Comparison of ENCODE assay signal across 27 cellular contexts in the genomic region with DNA sequence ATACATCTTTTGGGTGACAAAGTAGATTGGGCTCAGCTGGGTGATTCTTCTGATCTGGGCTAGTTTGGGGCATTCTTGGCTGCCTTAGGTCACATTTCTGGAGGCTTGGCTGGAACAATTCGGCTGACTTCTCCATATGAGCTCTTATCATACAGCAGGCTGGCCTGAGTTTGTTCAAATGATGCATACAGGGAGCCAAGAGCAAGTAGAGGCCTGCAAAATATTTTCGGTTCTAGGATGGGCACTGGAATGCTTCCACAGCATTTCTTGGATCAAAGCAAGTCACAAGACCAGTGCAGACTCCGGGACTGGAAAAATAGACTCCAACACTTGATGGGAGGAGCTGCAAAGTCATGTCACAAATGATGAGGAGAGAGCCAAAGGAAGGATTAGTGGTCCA.
"Had no signal": no experiment of that assay in that cellular context is flagged by ENCODE, and none has a peak within 500 bp of the region (broad histone marks: within the 10 kb centered on the region; RNA-seq: fewer than 3 reads in every experiment).

No MANE protein-coding gene starts in this region.

- H2AFZ ChIP-seq: PC-9 had no signal

- FAIRE-seq: K562, RCC 7860, TTC549 had no signal

- H3K4me2 ChIP-seq: PC-9 had no signal

- H3K4me3 ChIP-seq: cardiac muscle cell, K562, PC-9 had no signal

- DNase-seq: activated CD4-positive, alpha-beta T cell treated with anti-CD3 and anti-CD28 coated beads, Interleukin-2, amount 10 ng/mL, durations not matched to agents 24 days and 14 days; activated CD4-positive, alpha-beta T cell treated with anti-CD3 and anti-CD28 coated beads, Interleukin-2, amount 50 U/mL, for 4 hours; activated CD8-positive, alpha-beta T cell treated with anti-CD3 and anti-CD28 coated beads for 36 hours; activated effector memory CD4-positive, alpha-beta T cell treated with anti-CD3 and anti-CD28 coated beads, Interleukin-2, amount 50 U/mL, for 16 hours; activated naive CD4-positive, alpha-beta T cell treated with Interleukin-2 at 50 U/mL for 16 hours; activated naive CD8-positive, alpha-beta T cell treated with anti-CD3 and anti-CD28 coated beads, Interleukin-2, amount 10 ng/mL, durations not matched to agents 7 days and 5 days; activated T-cell treated with anti-CD3 and anti-CD28 coated beads, Interleukin-2, amount 50 U/mL, for 1 hour; activated T-cell treated with anti-CD3 and anti-CD28 coated beads, Interleukin-2, amount 50 U/mL, for 72 hours; MV-4-11; NCI-H1092; NCI-H1436 treated with DMSO at 0.1 percent for 48 hours; NCI-H1694 treated with DMSO at 0.1 percent for 48 hours; NCI-H2029; NCI-H345; NCI-H524 treated with DMSO at 0.1 percent for 48 hours; PC-9; Right ventricle myocardium superior; SW 1271 had no signal

- H3K27ac Mint-ChIP-seq: activated CD4-positive, alpha-beta T cell treated with anti-CD3 and anti-CD28 coated beads, Interleukin-2, amount 10 ng/mL, durations not matched to agents 24 days and 14 days; activated CD8-positive, alpha-beta T cell treated with anti-CD3 and anti-CD28 coated beads for 36 hours; activated naive CD4-positive, alpha-beta T cell treated with anti-CD3 and anti-CD28 coated beads, Interleukin-2, amount 50 U/mL, for 24 hours; activated naive CD8-positive, alpha-beta T cell treated with anti-CD3 and anti-CD28 coated beads, Interleukin-2, amount 10 ng/mL, durations not matched to agents 7 days and 5 days; activated T-cell treated with anti-CD3 and anti-CD28 coated beads, Interleukin-2, amount 50 U/mL, for 72 hours; activated T-helper 17 cell treated with anti-CD3 and anti-CD28 coated beads, Interleukin-2, amount 50 U/mL, for 72 hours; brain; T-helper 2 cell treated with Interferon-gamma antibody and Interleukin-4, amounts not matched to agents 5 μg/mL and 100 μg/mL, for 36 hours had no signal

- H3K9me3 Mint-ChIP-seq: activated CD4-positive, alpha-beta T cell treated with anti-CD3 and anti-CD28 coated beads, Interleukin-2, amount 10 ng/mL, durations not matched to agents 24 days and 14 days; activated CD8-positive, alpha-beta T cell treated with anti-CD3 and anti-CD28 coated beads for 36 hours; activated naive CD8-positive, alpha-beta T cell treated with anti-CD3 and anti-CD28 coated beads, Interleukin-2, amount 10 ng/mL, durations not matched to agents 7 days and 5 days; activated T-cell treated with anti-CD3 and anti-CD28 coated beads, Interleukin-2, amount 50 U/mL, for 72 hours; activated T-helper 17 cell treated with anti-CD3 and anti-CD28 coated beads, Interleukin-2, amount 50 U/mL, for 72 hours; brain; central memory CD8-positive, alpha-beta T cell; T-helper 2 cell treated with Interferon-gamma antibody and Interleukin-4, amounts not matched to agents 5 μg/mL and 100 μg/mL, for 36 hours had no signal

- H3K4me1 Mint-ChIP-seq: activated CD4-positive, alpha-beta T cell treated with anti-CD3 and anti-CD28 coated beads, Interleukin-2, amount 10 ng/mL, durations not matched to agents 24 days and 14 days; activated naive CD4-positive, alpha-beta T cell treated with anti-CD3 and anti-CD28 coated beads, Interleukin-2, amount 50 U/mL, for 24 hours; activated naive CD8-positive, alpha-beta T cell treated with anti-CD3 and anti-CD28 coated beads, Interleukin-2, amount 10 ng/mL, durations not matched to agents 7 days and 5 days; activated T-helper 17 cell treated with anti-CD3 and anti-CD28 coated beads, Interleukin-2, amount 50 U/mL, for 72 hours; central memory CD8-positive, alpha-beta T cell had no signal

- H3K27ac ChIP-seq: cardiac muscle cell, PC-9 had no signal

- H3K4me3 Mint-ChIP-seq: activated CD4-positive, alpha-beta T cell treated with anti-CD3 and anti-CD28 coated beads, Interleukin-2, amount 10 ng/mL, durations not matched to agents 24 days and 14 days; activated CD8-positive, alpha-beta T cell treated with anti-CD3 and anti-CD28 coated beads for 36 hours; activated naive CD4-positive, alpha-beta T cell treated with anti-CD3 and anti-CD28 coated beads, Interleukin-2, amount 50 U/mL, for 24 hours; activated naive CD8-positive, alpha-beta T cell treated with anti-CD3 and anti-CD28 coated beads, Interleukin-2, amount 10 ng/mL, durations not matched to agents 7 days and 5 days; activated T-cell treated with anti-CD3 and anti-CD28 coated beads, Interleukin-2, amount 50 U/mL, for 72 hours; activated T-helper 17 cell treated with anti-CD3 and anti-CD28 coated beads, Interleukin-2, amount 50 U/mL, for 72 hours; brain; central memory CD8-positive, alpha-beta T cell; T-helper 2 cell treated with Interferon-gamma antibody and Interleukin-4, amounts not matched to agents 5 μg/mL and 100 μg/mL, for 36 hours had no signal

- H3K27me3 Mint-ChIP-seq: activated CD4-positive, alpha-beta T cell treated with anti-CD3 and anti-CD28 coated beads, Interleukin-2, amount 10 ng/mL, durations not matched to agents 24 days and 14 days; activated CD8-positive, alpha-beta T cell treated with anti-CD3 and anti-CD28 coated beads for 36 hours; activated naive CD4-positive, alpha-beta T cell treated with anti-CD3 and anti-CD28 coated beads, Interleukin-2, amount 50 U/mL, for 24 hours; activated naive CD8-positive, alpha-beta T cell treated with anti-CD3 and anti-CD28 coated beads, Interleukin-2, amount 10 ng/mL, durations not matched to agents 7 days and 5 days; activated T-helper 17 cell treated with anti-CD3 and anti-CD28 coated beads, Interleukin-2, amount 50 U/mL, for 72 hours; brain had no signal

- H3K36me3 Mint-ChIP-seq: activated naive CD4-positive, alpha-beta T cell treated with anti-CD3 and anti-CD28 coated beads, Interleukin-2, amount 50 U/mL, for 24 hours; activated naive CD8-positive, alpha-beta T cell treated with anti-CD3 and anti-CD28 coated beads, Interleukin-2, amount 10 ng/mL, durations not matched to agents 7 days and 5 days; brain had no signal

- H3K27me3 ChIP-seq: cardiac muscle cell had no signal

- H3K36me3 ChIP-seq: cardiac muscle cell had no signal
